Comparison of ENCODE assay signal across 23 cellular contexts in genomic region chr11:24515632-24516031, GRCh38. TPM values are rescaled to one million over a fixed set of nuclear protein-coding genes. Genes with fewer than 3 reads are reported as not detected.
DNase-seq lines count a peak whose midpoint lies in the region; ATAC-seq, FAIRE-seq and TF ChIP-seq lines count a peak whose summit lies in the region.
"Had no signal": no experiment of that assay in that cellular context is flagged by ENCODE, and none has a peak within 500 bp of the region (broad histone marks: within the 10 kb centered on the region; RNA-seq: fewer than 3 reads in every experiment).

No MANE protein-coding gene starts in this region.

- H3K4me3 ChIP-seq in H7 (ENCODE audit: insufficient read depth, low read depth, low read length) (no peak overlapping the region), WERI-Rb-1 (ENCODE audit: low read depth, low read length) (no peak overlapping the region)
- H3K4me3 ChIP-seq: BLaER1 had no signal

- H3K27ac ChIP-seq in C4-2B (no peak overlapping the region), WERI-Rb-1 (no peak overlapping the region)
- H3K27ac ChIP-seq: BLaER1, HL-60 had no signal

- ATAC-seq in esophagus mucosa, result no peak
- ATAC-seq: CD8-positive, alpha-beta T cell; T-cell had no signal

- H3K36me3 ChIP-seq in H7 (replicated peaks; ENCODE audit: control insufficient read depth, insufficient read depth, low read length), result no peaks in the 10 kb centered on the region
- no peaks in the 10 kb centered on the region for H3K36me3 ChIP-seq in WERI-Rb-1
- H3K36me3 ChIP-seq: BLaER1 had no signal

- H3K9me3 ChIP-seq in WERI-Rb-1 (ENCODE audit: severe bottlenecking), result no peaks in the 10 kb centered on the region
- H3K9me3 ChIP-seq: BLaER1, SK-N-SH had no signal

- H3K27me3 ChIP-seq in H7 (ENCODE audit: control insufficient read depth, insufficient read depth, low read length) (no peaks in the 10 kb centered on the region), WERI-Rb-1 (ENCODE audit: insufficient read depth, low read depth, severe bottlenecking) (no peaks in the 10 kb centered on the region)
- H3K27me3 ChIP-seq: BLaER1 had no signal

- DNase-seq in H7 (peak; percentile 8), WERI-Rb-1 (no peak), iPS-NIHi7 (ENCODE audit: extremely low spot score) (peak; percentile 22), urothelium cell line (ENCODE audit: low spot score) (no peak), frontal cortex (ENCODE audit: low spot score in 2 of 2) (no peak)
- DNase-seq: Calu3; CD8-positive, alpha-beta T cell; Kasumi-1; NCI-H1105; NCI-H2081 treated with DMSO at 0.1 percent for 48 hours; NCI-H526 treated with DMSO at 0.1 percent for 48 hours; SHP77; SK-N-SH; T-cell had no signal

- FAIRE-seq in urothelium cell line (lab: Jason Lieb, UNC) (no peak), frontal cortex (lab: Jason Lieb, UNC) (no peak)
- FAIRE-seq: GM12892, GM18507, H54, HTR-8/SVneo had no signal

- TF ChIP-seq CTCF in C4-2B (conservative IDR thresholded peaks at IDR 0.05), result peak; percentile 9; the same call in 1 of the 2 replicates
- TF ChIP-seq CTCF in WERI-Rb-1 (IDR thresholded peaks at IDR 0.05; ENCODE audit: low read depth, low read length), result 0 out of 2 replicates have a peak, but pooled peaks have one; percentile 5

RNA-seq across cellular contexts. Expression of gene LUZP2, which starts 18.8 kb away (rescaled TPM):
- 0.07 and 0.18 TPM in 2 replicates for total RNA-seq in H7 (2014; rRNA removed; shearing (Covaris generic))
- total RNA-seq in frontal cortex, result 42.0 TPM
- total RNA-seq in esophagus mucosa, result 1.3 TPM
- total RNA-seq: CD8-positive, alpha-beta T cell; RPMI7951; T-cell had no signal

Comparison
In these comparisons a context has a peak if more than half of its experiments do, and no peak if none do; other contexts are left out.
1. DNase-seq: peak in H7 (single experiment) and iPS-NIHi7 (single experiment); none in WERI-Rb-1 (single experiment), urothelium cell line (single experiment) and frontal cortex (0 of 2).
2. RNA of gene LUZP2, which starts 18.8 kb away (total RNA-seq): 42.0 TPM in frontal cortex (single experiment); 1.3 TPM in esophagus mucosa (single experiment) and 0.07 to 0.18 TPM in H7; every median in the first group is over 10 times any median in the second.